1 cellular context compared by ENCODE assay signal in the genomic region with DNA sequence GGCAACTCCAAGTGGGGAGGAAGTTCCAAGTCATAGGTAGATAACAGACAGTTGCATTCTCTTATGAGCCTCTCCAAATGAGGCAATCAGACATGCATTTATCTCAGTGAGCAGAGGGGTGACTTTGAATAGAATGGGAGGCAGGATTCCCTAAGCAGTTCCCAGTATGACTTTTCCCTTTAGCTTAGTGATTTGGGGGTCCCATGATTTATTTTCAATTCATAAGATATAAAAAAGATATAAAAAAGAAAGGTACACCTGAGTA.
TF ChIP-seq lines count a peak whose summit lies in the region.

No MANE protein-coding gene starts in this region.

TF ChIP-seq in H1, 55 proteins besides CTCF, POLR2A, EP300 and RAD21 (continued from another document):
- no peak for TF ChIP-seq SIN3A (conservative IDR thresholded peaks at IDR 0.05 in 1 of 2, IDR thresholded peaks at IDR 0.05 in 1 of 2; ENCODE audit: low read depth in 1 of 2, low read length in 2 of 2)
- no peak for TF ChIP-seq KDM4A (IDR thresholded peaks at IDR 0.05; ENCODE audit: low read depth, low read length, severe bottlenecking)
- TF ChIP-seq POLR2AphosphoS5 (IDR thresholded peaks at IDR 0.05; ENCODE audit: low read depth, low read length): 0 out of 2 replicates have a peak, but pooled peaks have one; percentile 58
- TF ChIP-seq KDM5A (IDR thresholded peaks at IDR 0.05; ENCODE audit: low read length): no peak
